8 cellular contexts compared by ENCODE assay signal in genomic region chr19:55579766-55580621, GRCh38. TPM values are rescaled to one million over a fixed set of nuclear protein-coding genes. Genes with fewer than 3 reads are reported as not detected.
DNase-seq lines count a peak whose midpoint lies in the region; ATAC-seq and TF ChIP-seq lines count a peak whose summit lies in the region.

No MANE protein-coding gene starts in this region.

- intact Hi-C loops in activated CD4-positive, alpha-beta T cell treated with anti-CD3 and anti-CD28 coated beads for 36 hours (cut with DNase I, micrococcal nuclease), result loop anchor here (1.0 to 5.0 kb wide), 8 partner anchors 19 to 103 kb away; partner anchors contain the start of genes FIZ1 (in 2 of the 2), EPN1 (in 1 of the 2), ZNF580 (in 1 of the 2) and ZNF581 (in 1 of the 2)
- intact Hi-C loops in dorsolateral prefrontal cortex (cut with DNase I), result loop anchor here in 1 of 2 donors (5.0 kb wide), 1 partner anchor 63 kb away; no protein-coding TSS in a partner anchor
- intact Hi-C loops in uterus (cut with DNase I; ENCODE audit: low total_unique reads), result no loop called here

- peak overlapping the region; percentile 83 for H3K4me3 Mint-ChIP-seq in activated CD4-positive, alpha-beta T cell treated with anti-CD3 and anti-CD28 coated beads for 36 hours
- peak overlapping the region; percentile 85 for H3K4me3 Mint-ChIP-seq in memory B cell

- H3K9me3 ChIP-seq in NT2/D1 (ENCODE audit: insufficient read depth, low read length) (no peaks in the 10 kb centered on the region), uterus (no peaks in the 10 kb centered on the region)

- peaks cover 19% of the 10 kb centered on the region for H3K36me3 Mint-ChIP-seq in activated CD4-positive, alpha-beta T cell treated with anti-CD3 and anti-CD28 coated beads for 36 hours (ENCODE audit: low read depth)
- peaks cover 8% of the 10 kb centered on the region for H3K36me3 Mint-ChIP-seq in memory B cell

- H3K27me3 ChIP-seq in NT2/D1 (ENCODE audit: insufficient read depth, insufficient read length) (no peaks in the 10 kb centered on the region), dorsolateral prefrontal cortex (no peaks in the 10 kb centered on the region), uterus (no peaks in the 10 kb centered on the region)

- POLR2A ChIA-PET in activated CD4-positive, alpha-beta T cell treated with anti-CD3 and anti-CD28 coated beads for 36 hours (lab: Charles Lee), result interaction anchor here (2.0 kb wide), 1 partner anchor 19 kb away, joined by 6 read pairs; the partner anchor contains the start of gene FIZ1

- H3K27ac ChIP-seq in dorsolateral prefrontal cortex, result peak overlapping the region; percentile 70 to 99 (median 95)
- peak overlapping the region; percentile 90 to 95 for H3K27ac ChIP-seq in uterus

- H3K4me1 ChIP-seq in NT2/D1 (ENCODE audit: insufficient read depth, insufficient read length) (no peaks in the 10 kb centered on the region), uterus (no peaks in the 10 kb centered on the region)

- H3K36me3 ChIP-seq in NT2/D1 (ENCODE audit: insufficient read depth, insufficient read length, low read length) (peaks cover 24% of the 10 kb centered on the region), uterus (no peaks in the 10 kb centered on the region)

- no peaks in the 10 kb centered on the region for H3K9me3 Mint-ChIP-seq in activated CD4-positive, alpha-beta T cell treated with anti-CD3 and anti-CD28 coated beads for 36 hours (ENCODE audit: low read depth)
- H3K9me3 Mint-ChIP-seq in memory B cell, result no peaks in the 10 kb centered on the region

- H3K4me3 ChIP-seq in NT2/D1 (ENCODE audit: insufficient read length, low read depth), result peak overlapping the region; percentile 72
- peak overlapping the region; percentile 50 to 98 (median 88) for H3K4me3 ChIP-seq in dorsolateral prefrontal cortex
- H3K4me3 ChIP-seq in uterus, result peak overlapping the region; percentile 77 to 93

- H3K9ac ChIP-seq in NT2/D1 (ENCODE audit: insufficient read length, low read depth), result peak overlapping the region; percentile 82

- H3K4me1 Mint-ChIP-seq in activated CD4-positive, alpha-beta T cell treated with anti-CD3 and anti-CD28 coated beads for 36 hours, result peaks cover 18% of the 10 kb centered on the region
- H3K4me1 Mint-ChIP-seq in memory B cell, result peaks cover 18% of the 10 kb centered on the region

- peak overlapping the region; percentile 78 for H3K27ac Mint-ChIP-seq in activated CD4-positive, alpha-beta T cell treated with anti-CD3 and anti-CD28 coated beads for 36 hours
- H3K27ac Mint-ChIP-seq in memory B cell, result peak overlapping the region; percentile 88

- no peaks in the 10 kb centered on the region for H3K27me3 Mint-ChIP-seq in activated CD4-positive, alpha-beta T cell treated with anti-CD3 and anti-CD28 coated beads for 36 hours
- H3K27me3 Mint-ChIP-seq in memory B cell, result no peaks in the 10 kb centered on the region

- TF ChIP-seq CTCF in dorsolateral prefrontal cortex (IDR thresholded peaks at IDR 0.05 in 54 of 56, conservative IDR thresholded peaks at IDR 0.05 in 2 of 56; ENCODE audit: low read depth in 1 of 56, partially characterized antibody in 56 of 56) (no peak), uterus (IDR thresholded peaks at IDR 0.05) (no peak)

- peak; percentile 39 for DNase-seq in activated CD4-positive, alpha-beta T cell treated with anti-CD3 and anti-CD28 coated beads for 36 hours
- no peak for DNase-seq in activated CD4-positive, alpha-beta T cell treated with anti-CD3 and anti-CD28 coated beads, Interleukin-2, amount 50 U/mL, for 4 hours
- DNase-seq in NT2/D1 (ENCODE audit: low read depth, low spot score) (no peak), dorsolateral prefrontal cortex (peak in 1 of 10 donors; percentile 11), memory B cell (ENCODE audit: low spot score in 2 of 2) (no peak), uterus (peak in 1 of 2 donors; percentile 45), SKM-1 (lab: John Stamatoyannopoulos, UW; ENCODE audit: unreplicated experiment) (no peak), NOMO-1 (lab: John Stamatoyannopoulos, UW; ENCODE audit: unreplicated experiment in 2 of 2) (no peak)

- CTCF ChIA-PET in activated CD4-positive, alpha-beta T cell treated with anti-CD3 and anti-CD28 coated beads for 36 hours (lab: Charles Lee), result interaction anchor here (0.5 to 1.8 kb wide), 2 partner anchors 14 to 60 kb away, joined by 4 to 6 read pairs; no protein-coding TSS in a partner anchor

- TF ChIP-seq POLR2A in uterus (IDR thresholded peaks at IDR 0.05), result no peak

- peak; percentile 43 for ATAC-seq in activated CD4-positive, alpha-beta T cell treated with anti-CD3 and anti-CD28 coated beads for 36 hours
- peak; percentile 29 for ATAC-seq in memory B cell (ENCODE audit: low read depth)

RNA-seq across cellular contexts. Expression of gene ZNF579, which starts 0.7 kb away (rescaled TPM):
- total RNA-seq in activated CD4-positive, alpha-beta T cell treated with anti-CD3 and anti-CD28 coated beads for 36 hours, result 1 to 10 TPM; 7.2 to 7.5 TPM
- total RNA-seq in dorsolateral prefrontal cortex (10 to 100 TPM in 119 of 120 experiments, 1 to 10 TPM in 1; 9.4 to 22.9 (median 15.7) TPM), uterus (10 to 100 TPM in 1 of 4 donors, 1 to 10 TPM in 1, not detected in 2; 4.4 to 21.9 TPM)

RNA-seq across cellular contexts. Expression of gene FIZ1, which starts 19.3 kb away (rescaled TPM):
- total RNA-seq in activated CD4-positive, alpha-beta T cell treated with anti-CD3 and anti-CD28 coated beads for 36 hours, result 10 to 100 TPM; 13.6 to 14.7 TPM
- total RNA-seq in dorsolateral prefrontal cortex, result 10 to 100 TPM; 18.3 to 50.0 (median 30.3) TPM
- 10 to 100 TPM in 1 of 4 donors, 1 to 10 TPM in 1, under 1 TPM in 2; 0.26 to 19.3 (median 2.4) TPM for total RNA-seq in uterus

RNA-seq across cellular contexts. Expression of gene ZNF524, which starts 20.1 kb away (rescaled TPM):
- 10 to 100 TPM; 16.2 to 18.6 TPM for total RNA-seq in activated CD4-positive, alpha-beta T cell treated with anti-CD3 and anti-CD28 coated beads for 36 hours
- total RNA-seq in dorsolateral prefrontal cortex (10 to 100 TPM in 117 of 120 experiments, 1 to 10 TPM in 3; 8.8 to 22.8 (median 13.8) TPM), uterus (10 to 100 TPM in 3 of 4 donors, 1 to 10 TPM in 1; 5.4 to 20.4 (median 14.6) TPM)

RNA-seq across cellular contexts. Expression of gene ZNF865, which starts 25.5 kb away (rescaled TPM):
- total RNA-seq in activated CD4-positive, alpha-beta T cell treated with anti-CD3 and anti-CD28 coated beads for 36 hours, result 10 to 100 TPM; 11.4 to 12.1 TPM
- 10 to 100 TPM; 14.1 to 30.5 (median 19.4) TPM for total RNA-seq in dorsolateral prefrontal cortex
- total RNA-seq in uterus, result 10 to 100 TPM in 1 of 4 donors, 1 to 10 TPM in 2, not detected in 1; 2.0 to 24.2 (median 3.2) TPM

RNA-seq across cellular contexts. Expression of gene SBK3, which starts 34.7 kb away (rescaled TPM):
- not detected for total RNA-seq in activated CD4-positive, alpha-beta T cell treated with anti-CD3 and anti-CD28 coated beads for 36 hours
- under 1 TPM in 1 of 120 experiments, not detected in 119; 0.47 TPM for total RNA-seq in dorsolateral prefrontal cortex
- total RNA-seq in uterus, result under 1 TPM in 2 of 4 donors, not detected in 2; 0.34 to 0.35 TPM
